Comparison of ENCODE assay signal across 21 cellular contexts in the genomic region with DNA sequence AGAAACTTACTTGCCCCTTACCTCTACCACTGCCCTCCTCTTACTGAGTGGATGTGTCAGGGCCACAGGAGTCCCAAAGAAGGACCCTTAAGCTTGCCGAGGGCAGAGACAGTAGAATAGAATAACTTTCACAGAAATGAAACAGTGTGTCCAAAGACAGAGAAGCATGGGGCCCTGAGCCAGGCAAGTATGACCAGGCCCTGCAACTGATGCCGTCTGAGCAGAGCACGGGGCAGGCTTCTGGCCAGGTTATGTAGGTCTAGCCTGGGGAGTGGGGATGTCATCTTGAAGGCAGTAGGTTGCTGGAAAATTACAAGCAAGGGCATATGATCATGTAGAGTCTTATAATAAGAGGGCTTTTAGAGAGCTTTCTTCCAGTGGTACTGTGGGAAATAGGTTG.
DNase-seq lines count a peak whose midpoint lies in the region; ATAC-seq, FAIRE-seq and TF ChIP-seq lines count a peak whose summit lies in the region.
"Had no signal": no experiment of that assay in that cellular context is flagged by ENCODE, and none has a peak within 500 bp of the region (broad histone marks: within the 10 kb centered on the region; RNA-seq: fewer than 3 reads in every experiment).

No MANE protein-coding gene starts in this region.

- H3K4me3 ChIP-seq in right cardiac atrium (ENCODE audit: low read length) (no peak overlapping the region), gastrocnemius medialis (no peak overlapping the region)
- H3K4me3 ChIP-seq: ascending aorta, left lung, prostate gland, uterus had no signal

- H3K36me3 Mint-ChIP-seq in brain: peaks cover 45% of the 10 kb centered on the region

- FAIRE-seq in GM19239 (lab: Jason Lieb, UNC): no peak

- no peak for TF ChIP-seq CTCF in brain (conservative IDR thresholded peaks at IDR 0.05)
- no peak for TF ChIP-seq CTCF in gastrocnemius medialis (IDR thresholded peaks at IDR 0.05 in 4 of 5, conservative IDR thresholded peaks at IDR 0.05 in 1 of 5)

- peaks cover 69% of the 10 kb centered on the region for H3K4me1 Mint-ChIP-seq in brain

- no peaks in the 10 kb centered on the region for H3K27me3 ChIP-seq in right cardiac atrium (ENCODE audit: control insufficient read depth, insufficient read depth)
- no peaks in the 10 kb centered on the region for H3K27me3 ChIP-seq in gastrocnemius medialis
- H3K27me3 ChIP-seq: ascending aorta, left lung, uterus had no signal

- ATAC-seq in right cardiac atrium: peak; percentile 44 to 59
- ATAC-seq in gastrocnemius medialis: peak; percentile 51 to 55
- no peak for ATAC-seq in HG02870 (IDR thresholded peaks at IDR 0.05; ENCODE audit: unreplicated experiment)
- ATAC-seq: left lung had no signal

- 70% methylated on average over 3 of the region's 3 CpGs for WGBS in right cardiac atrium

- in situ Hi-C loops in G401 (cut with HindIII; ENCODE audit: low sequenced_read_pairs) (no loop called here), gastrocnemius medialis (cut with MboI; ENCODE audit: low sequenced_read_pairs in 4 of 4) (no loop called here)

- H3K27ac Mint-ChIP-seq in brain: peak overlapping the region; percentile 24 to 92 (median 89)
- H3K27ac Mint-ChIP-seq: activated T-helper 2 cell treated with anti-CD3 and anti-CD28 coated beads, Interferon-gamma antibody, Interleukin-2, Interleukin-4, amounts not matched to agents 10 μg/mL and 5 μg/mL and 100 μg/mL, durations not matched to agents 14 hours and 24 hours and 36 hours had no signal

- intact Hi-C loops in right cardiac atrium (cut with DNase I) (no loop called here), gastrocnemius medialis (cut with DNase I; ENCODE audit: low total_unique reads) (loop anchor here (10.0 kb wide), 1 partner anchor 78 kb away; no protein-coding TSS in a partner anchor)

- H3K9me3 Mint-ChIP-seq in brain: no peaks in the 10 kb centered on the region
- H3K9me3 Mint-ChIP-seq: activated T-helper 2 cell treated with anti-CD3 and anti-CD28 coated beads, Interferon-gamma antibody, Interleukin-2, Interleukin-4, amounts not matched to agents 10 μg/mL and 5 μg/mL and 100 μg/mL, durations not matched to agents 14 hours and 24 hours and 36 hours; T-helper 2 cell treated with Interferon-gamma antibody and Interleukin-4, amounts not matched to agents 5 μg/mL and 100 μg/mL, for 36 hours had no signal

- peak; percentile 51 for DNase-seq in G401 (ENCODE audit: low spot score)
- DNase-seq in right cardiac atrium: no peak
- DNase-seq in gastrocnemius medialis: no peak
- DNase-seq in NCI-H2196 treated with DMSO at 0.1 percent for 48 hours (lab: John Stamatoyannopoulos, UW; ENCODE audit: unreplicated experiment): no peak
- DNase-seq in GM19239 (ENCODE audit: insufficient read length, low spot score): no peak
- DNase-seq: activated CD8-positive, alpha-beta memory T cell treated with anti-CD3 and anti-CD28 coated beads, Interleukin-2, amount 50 U/mL, for 4 hours; EL; left lung; NCI-H1092; NCI-H187 treated with DMSO at 0.1 percent for 48 hours; NCI-H345; stimulated activated CD8-positive, alpha-beta memory T cell treated with anti-CD3 and anti-CD28 coated beads, Interleukin-4, amount 100 ng/mL, for 48 hours; uterus; WERI-Rb-1 had no signal

- H3K9me3 ChIP-seq in right cardiac atrium (ENCODE audit: control insufficient read depth, low read length) (no peaks in the 10 kb centered on the region), gastrocnemius medialis (no peaks in the 10 kb centered on the region)
- H3K9me3 ChIP-seq: ascending aorta, left lung, prostate gland, uterus had no signal

- H3K36me3 ChIP-seq in gastrocnemius medialis: no peaks in the 10 kb centered on the region
- H3K36me3 ChIP-seq: prostate gland, uterus, WERI-Rb-1 had no signal

- H3K4me1 ChIP-seq in right cardiac atrium (ENCODE audit: control insufficient read depth, insufficient read depth, low read length) (peaks cover 7% of the 10 kb centered on the region), gastrocnemius medialis (peaks cover 30 to 32% of the 10 kb centered on the region in 2 donors)
- H3K4me1 ChIP-seq: ascending aorta, left lung, prostate gland had no signal

- H3K4me3 Mint-ChIP-seq in brain: no peak overlapping the region
- H3K4me3 Mint-ChIP-seq: T-helper 2 cell treated with Interferon-gamma antibody and Interleukin-4, amounts not matched to agents 5 μg/mL and 100 μg/mL, for 36 hours had no signal

- H3K27ac ChIP-seq in right cardiac atrium (ENCODE audit: low read length): peak overlapping the region; percentile 24
- peak overlapping the region in 2 of 4 donors; percentile 0 to 22 for H3K27ac ChIP-seq in gastrocnemius medialis
- H3K27ac ChIP-seq: ascending aorta, C4-2B, left lung, prostate gland, WERI-Rb-1 had no signal

- no peak for TF ChIP-seq POLR2A in gastrocnemius medialis (IDR thresholded peaks at IDR 0.05)

- H3K27me3 Mint-ChIP-seq in brain: no peaks in the 10 kb centered on the region
